In genomic region chr11:59556115-59556882, GRCh38 we compare ENCODE assay signal across 9 cellular contexts. TPM values are rescaled to one million over a fixed set of nuclear protein-coding genes. Genes with fewer than 3 reads are reported as not detected.
DNase-seq lines count a peak whose midpoint lies in the region; ATAC-seq, FAIRE-seq and TF ChIP-seq lines count a peak whose summit lies in the region.
"Had no signal": no experiment of that assay in that cellular context is flagged by ENCODE, and none has a peak within 500 bp of the region (broad histone marks: within the 10 kb centered on the region; RNA-seq: fewer than 3 reads in every experiment).

No MANE protein-coding gene starts in this region.

- no peak overlapping the region for H2BK15ac ChIP-seq in neuronal stem cell (ENCODE audit: low read length)

- ATAC-seq in HG03045 (IDR thresholded peaks at IDR 0.05; ENCODE audit: unreplicated experiment) = peak; percentile 31

- H3K27ac ChIP-seq in OCI-LY7 (ENCODE audit: low read depth, low read length, poor library complexity, severe bottlenecking) = no peak overlapping the region
- peak overlapping the region; percentile 21 for H3K27ac ChIP-seq in neuronal stem cell (replicated peaks; ENCODE audit: low read length)
- peak overlapping the region; percentile 65 to 69 for H3K27ac ChIP-seq in testis

- H2BK5ac ChIP-seq in neuronal stem cell (ENCODE audit: low read length) = no peak overlapping the region

- H3K27me3 Mint-ChIP-seq in Calu3 (ENCODE audit: unreplicated experiment) = no peaks in the 10 kb centered on the region
- peaks cover 2% of the 10 kb centered on the region for H3K27me3 Mint-ChIP-seq in activated T-cell treated with anti-CD3 and anti-CD28 coated beads, Interleukin-2, amount 50 U/mL, for 24 hours

- POLR2A ChIA-PET in OCI-LY7 (lab: Charles Lee) = interaction anchor here (1.1 to 1.3 kb wide), 2 partner anchors 10 to 112 kb away, joined by 3 to 5 read pairs; partner anchors contain the start of gene PATL1

- TF ChIP-seq CTCF in Calu3 (IDR thresholded peaks at IDR 0.05; ENCODE audit: unreplicated experiment) (no peak), OCI-LY7 (conservative IDR thresholded peaks at IDR 0.05; ENCODE audit: low read length) (no peak), testis (IDR thresholded peaks at IDR 0.05) (no peak), D721Med (IDR thresholded peaks at IDR 0.05; ENCODE audit: insufficient read depth, missing control alignments) (no peak)

- no peak overlapping the region for H3K14ac ChIP-seq in neuronal stem cell (ENCODE audit: low read length)

- FAIRE-seq in D721Med (lab: Jason Lieb, UNC) = no peak

- TF ChIP-seq POLR2A in testis (IDR thresholded peaks at IDR 0.05) = no peak

- H3K4me1 Mint-ChIP-seq in Calu3 (ENCODE audit: low read depth, unreplicated experiment) = peaks cover 25% of the 10 kb centered on the region
- peaks cover 60% of the 10 kb centered on the region for H3K4me1 Mint-ChIP-seq in activated T-cell treated with anti-CD3 and anti-CD28 coated beads, Interleukin-2, amount 50 U/mL, for 24 hours (ENCODE audit: low read depth)

- no peak overlapping the region for H3K23ac ChIP-seq in neuronal stem cell (ENCODE audit: low read depth, low read length, poor library complexity)

- CTCF ChIA-PET in Calu3 (lab: Charles Lee) (interaction anchor here (1.3 kb wide), 1 partner anchor 19 kb away, joined by 11 read pairs; no protein-coding TSS in a partner anchor), OCI-LY7 (lab: Charles Lee; ENCODE audit: unreplicated experiment) (no interaction called here)

- intact Hi-C loops in Calu3 (cut with micrococcal nuclease; ENCODE audit: unreplicated experiment) (no loop called here), OCI-LY7 (cut with micrococcal nuclease; ENCODE audit: unreplicated experiment) (no loop called here), testis (cut with DNase I; ENCODE audit: low total_unique reads) (no loop called here)

- H3K27me3 ChIP-seq in neuronal stem cell (ENCODE audit: control insufficient read depth in 3 of 3, insufficient read depth in 3 of 3, low read depth in 1 of 3, low read length in 3 of 3) (no peaks in the 10 kb centered on the region), testis (no peaks in the 10 kb centered on the region)

- BruUV-seq in Calu3 (replicated peaks; lab: Mats Ljungman, UMichigan) = no TSS peak
- BruUV-seq in OCI-LY7 (replicated peaks; lab: Mats Ljungman, UMichigan) = no TSS peak

- H3K18ac ChIP-seq in neuronal stem cell (ENCODE audit: low read length) = no peak overlapping the region

- H3K79me1 ChIP-seq in neuronal stem cell (ENCODE audit: low read depth, low read length) = no peaks in the 10 kb centered on the region

- H4K8ac ChIP-seq in neuronal stem cell (ENCODE audit: low read depth, low read length) = no peak overlapping the region

- H3K27ac Mint-ChIP-seq in Calu3 (ENCODE audit: unreplicated experiment) = peak overlapping the region; percentile 87
- peak overlapping the region; percentile 94 for H3K27ac Mint-ChIP-seq in activated T-cell treated with anti-CD3 and anti-CD28 coated beads, Interleukin-2, amount 50 U/mL, for 24 hours

- no peaks in the 10 kb centered on the region for H3K9me2 ChIP-seq in OCI-LY7 (ENCODE audit: insufficient read depth, low read length)

- no peak overlapping the region for H2AFZ ChIP-seq in OCI-LY7 (ENCODE audit: low read length)
- peak overlapping the region; percentile 89 for H2AFZ ChIP-seq in neuronal stem cell (ENCODE audit: low read length)

- H3K36me3 ChIP-seq in OCI-LY7 (ENCODE audit: insufficient read depth, low read length) (no peaks in the 10 kb centered on the region), neuronal stem cell (replicated peaks in 1 of 2; ENCODE audit: control insufficient read depth in 2 of 2, insufficient read depth in 2 of 2, low read length in 2 of 2) (no peaks in the 10 kb centered on the region), testis (ENCODE audit: low read depth, missing control alignments) (no peaks in the 10 kb centered on the region)

- H3K4me3 Mint-ChIP-seq in Calu3 (ENCODE audit: low read depth, unreplicated experiment) = peak overlapping the region; percentile 50
- peak overlapping the region; percentile 78 for H3K4me3 Mint-ChIP-seq in activated T-cell treated with anti-CD3 and anti-CD28 coated beads, Interleukin-2, amount 50 U/mL, for 24 hours

- H3K4me2 ChIP-seq in OCI-LY7 (ENCODE audit: low read length) (peak overlapping the region; percentile 73), neuronal stem cell (ENCODE audit: insufficient read depth, low read length, poor library complexity, severe bottlenecking) (peak overlapping the region; percentile 78)

- no peaks in the 10 kb centered on the region for H3K79me2 ChIP-seq in OCI-LY7 (ENCODE audit: insufficient read depth, low read depth, low read length)

- no CpG with 5 or more reads among the region's 28 CpGs for WGBS in neuronal stem cell (ENCODE audit: extremely low coverage in 2 of 2, insufficient read length in 2 of 2, insufficient replicate concordance in 1 of 2), 2 donors
- WGBS in testis, 2 donors = 13 to 24% methylated on average over 28 of the region's 28 CpGs

- no peak overlapping the region for H4K91ac ChIP-seq in neuronal stem cell (ENCODE audit: low read depth, low read length, poor library complexity)

- H2BK12ac ChIP-seq in neuronal stem cell (ENCODE audit: low read length) = no peak overlapping the region

- peaks cover 44% of the 10 kb centered on the region for H3K36me3 Mint-ChIP-seq in Calu3 (ENCODE audit: insufficient read depth, unreplicated experiment)
- peaks cover 5% of the 10 kb centered on the region for H3K36me3 Mint-ChIP-seq in activated T-cell treated with anti-CD3 and anti-CD28 coated beads, Interleukin-2, amount 50 U/mL, for 24 hours (ENCODE audit: low read depth)

- no peak overlapping the region for H3K9ac ChIP-seq in neuronal stem cell (ENCODE audit: low read depth, low read length, poor library complexity)

- no peak overlapping the region for H3K4ac ChIP-seq in neuronal stem cell (ENCODE audit: low read length)

- H3K9me3 ChIP-seq in OCI-LY7 (ENCODE audit: low read length) (no peaks in the 10 kb centered on the region), neuronal stem cell (replicated peaks in 1 of 2; ENCODE audit: control insufficient read depth in 2 of 2, insufficient read depth in 1 of 2, low read depth in 1 of 2, low read length in 2 of 2) (no peaks in the 10 kb centered on the region), testis (no peaks in the 10 kb centered on the region)

- H4K20me1 ChIP-seq in OCI-LY7 (ENCODE audit: insufficient read depth, low read length) = no peaks in the 10 kb centered on the region

- peak; percentile 69 for DNase-seq in Calu3
- DNase-seq in OCI-LY7 (ENCODE audit: low spot score) = peak; percentile 52
- peak; percentile 90 for DNase-seq in activated T-cell treated with anti-CD3 and anti-CD28 coated beads, Interleukin-2, amount 50 U/mL, for 24 hours
- peak; percentile 92 for DNase-seq in fibroblast of peridontal ligament (ENCODE audit: extremely low read depth)
- DNase-seq in neuronal stem cell (ENCODE audit: low spot score) = peak; percentile 74
- DNase-seq in testis = peak; percentile 73
- no peak for DNase-seq in D721Med (ENCODE audit: insufficient read length, low spot score)

- H2BK120ac ChIP-seq in neuronal stem cell (ENCODE audit: low read depth, low read length) = no peak overlapping the region

- H3K9me3 Mint-ChIP-seq in Calu3 (ENCODE audit: low read depth, unreplicated experiment) = no peaks in the 10 kb centered on the region
- H3K9me3 Mint-ChIP-seq in activated T-cell treated with anti-CD3 and anti-CD28 coated beads, Interleukin-2, amount 50 U/mL, for 24 hours = no peaks in the 10 kb centered on the region

- H2AK5ac ChIP-seq in neuronal stem cell (ENCODE audit: low read depth, low read length) = no peak overlapping the region

- H3K4me1 ChIP-seq in OCI-LY7 (ENCODE audit: insufficient read depth, low read length, poor library complexity, severe bottlenecking) (peaks cover 41% of the 10 kb centered on the region), neuronal stem cell (ENCODE audit: control insufficient read depth in 2 of 2, insufficient read depth in 1 of 2, low read depth in 1 of 2, low read length in 2 of 2) (peaks cover 0 to 2% of the 10 kb centered on the region in 2 donors), testis (peaks cover 3% of the 10 kb centered on the region)

- H3K4me3 ChIP-seq in OCI-LY7 (ENCODE audit: low read depth, low read length, poor library complexity, severe bottlenecking) (peak overlapping the region; percentile 36), neuronal stem cell (ENCODE audit: low read length in 2 of 2) (peak overlapping the region; percentile 51 to 78), testis (peak overlapping the region; percentile 32 to 36)

RNA-seq across cellular contexts. Expression of gene OR4D9, which starts 45.0 kb away (rescaled TPM):
- total RNA-seq in Calu3 (2022) = not detected in 2 replicates
- not detected in 2 replicates for total RNA-seq in OCI-LY7 (2014; rRNA removed; shearing (Covaris generic))
- not detected in 2 replicates for total RNA-seq in OCI-LY7 (2022)
- polyA plus RNA-seq in neuronal stem cell (2013, experiment 1 of 2) = not detected
- not detected for polyA plus RNA-seq in neuronal stem cell (2013, experiment 2 of 2)
- not detected for total RNA-seq in testis
- polyA plus RNA-seq in testis (ENCODE audit: insufficient read depth, low read depth, low replicate concordance) = not detected

RNA-seq across cellular contexts. Expression of gene OR4D11, which starts 52.9 kb away (rescaled TPM):
- total RNA-seq in Calu3 (2022) = not detected in 2 replicates
- not detected in 2 replicates for total RNA-seq in OCI-LY7 (2014; rRNA removed; shearing (Covaris generic))
- not detected in 2 replicates for total RNA-seq in OCI-LY7 (2022)
- polyA plus RNA-seq in neuronal stem cell (2013, experiment 1 of 2) = not detected
- not detected for polyA plus RNA-seq in neuronal stem cell (2013, experiment 2 of 2)
- total RNA-seq in testis = not detected
- polyA plus RNA-seq in testis (ENCODE audit: insufficient read depth, low read depth, low replicate concordance) = not detected
- polyA plus RNA-seq: adipose tissue had no signal

RNA-seq across cellular contexts. Expression of gene OSBP, which starts 59.3 kb away (rescaled TPM):
- total RNA-seq in Calu3 (2022) (58.6 and 60.7 TPM in 2 replicates), OCI-LY7 (2022) (44.6 and 44.7 TPM in 2 replicates), testis (10 to 100 TPM; 49.2 to 63.1 TPM)
- 16.9 and 19.2 TPM in 2 replicates for total RNA-seq in OCI-LY7 (2014; rRNA removed; shearing (Covaris generic))
- 13.6 TPM for polyA plus RNA-seq in neuronal stem cell (2013, experiment 1 of 2)
- polyA plus RNA-seq in neuronal stem cell (2013, experiment 2 of 2) = 13.8 TPM
- 45.0 TPM for polyA plus RNA-seq in testis (ENCODE audit: insufficient read depth, low read depth, low replicate concordance)
